8 cellular contexts compared by ENCODE assay signal in the genomic region with DNA sequence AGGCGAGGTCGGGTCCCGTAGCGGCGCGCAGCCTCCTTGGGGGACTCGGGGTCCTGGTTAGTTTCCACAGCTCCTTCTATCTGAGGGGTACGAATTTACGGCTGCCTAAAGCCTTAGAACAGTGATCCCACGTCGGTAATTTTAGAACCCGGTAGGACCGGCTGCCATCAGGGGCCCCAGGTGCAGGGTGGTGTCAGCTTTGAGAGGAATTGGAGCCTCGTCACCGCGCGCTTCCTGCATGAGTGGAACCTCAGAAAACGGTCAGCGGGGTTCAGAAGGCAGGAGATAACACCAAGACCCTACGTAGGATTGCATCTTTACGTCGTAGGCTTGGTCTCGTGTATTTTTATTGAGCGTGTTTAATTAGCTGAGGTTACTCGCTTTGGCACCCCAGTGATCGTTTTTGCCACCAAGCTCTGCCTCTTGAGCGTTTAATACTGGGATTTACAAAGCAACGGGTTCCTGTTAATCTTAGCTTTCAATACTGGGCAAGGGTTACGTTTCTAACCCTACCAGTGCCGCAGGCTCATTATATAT. TPM values are rescaled to one million over a fixed set of nuclear protein-coding genes. Genes with fewer than 3 reads are reported as not detected.
A peak's percentile ranks its signal among the peaks of the same experiment; 100 is the strongest.
DNase-seq lines count a peak whose midpoint lies in the region; ATAC-seq and TF ChIP-seq lines count a peak whose summit lies in the region.

No MANE protein-coding gene starts in this region.

- peaks cover 3% of the 10 kb centered on the region; the same call in 1 of the 2 replicates for H3K9me1 ChIP-seq in IMR-90 (ENCODE audit: insufficient read depth, low read length)

- no peaks in the 10 kb centered on the region for H4K20me1 ChIP-seq in IMR-90 (ENCODE audit: insufficient read depth, low read length)

- H3K4ac ChIP-seq in IMR-90 (ENCODE audit: low read depth, low read length): peak overlapping the region; percentile 74

- peak overlapping the region; percentile 75 for H3K23ac ChIP-seq in IMR-90 (ENCODE audit: low read depth, low read length)

- H3K27ac ChIP-seq in IMR-90 (ENCODE audit: insufficient read depth, low read length) (peak overlapping the region; percentile 72), ectodermal cell (ENCODE audit: insufficient read depth, low read depth, low read length, poor library complexity, severe bottlenecking) (no peak overlapping the region), mucosa of rectum (ENCODE audit: low read depth in 2 of 2, low read length in 2 of 2) (peak overlapping the region; percentile 78 to 90), stomach smooth muscle (ENCODE audit: low read length) (no peak overlapping the region)

- intact Hi-C loops in IMR-90 (cut with micrococcal nuclease): loop anchor here (2.0 kb wide), 1 partner anchor 112 kb away; no protein-coding TSS in a partner anchor

- DNase-seq in IMR-90: peak; percentile 57
- DNase-seq in GM13977 (ENCODE audit: low spot score): no peak

- in situ Hi-C loops in IMR-90 (cut with MboI; ENCODE audit: low sequenced_read_pairs): loop anchor here (25.0 kb wide), 2 partner anchors 496 to 829 kb away; a partner anchor contains a TSS
- in situ Hi-C loops in GM13977 (cut with MboI; ENCODE audit: low pct_unique_long_range_greater_than_20kb, low sequenced_read_pairs, unreplicated experiment): loop anchor here (10.0 kb wide), 1 partner anchor 174 kb away; no protein-coding TSS in a partner anchor

- peak overlapping the region; percentile 59 for H3K56ac ChIP-seq in IMR-90 (ENCODE audit: extremely low read depth, insufficient read depth, low read length)

- dilution Hi-C loops in IMR-90 (cut with HindIII; ENCODE audit: low sequenced_read_pairs, unreplicated experiment): no loop called here

- no peak for TF ChIP-seq RAD21 in IMR-90 (IDR thresholded peaks at IDR 0.05; ENCODE audit: low read length)

- peak overlapping the region; percentile 21; the same call in 1 of the 3 replicates for H2BK15ac ChIP-seq in IMR-90 (ENCODE audit: low read depth, low read length)

- no peaks in the 10 kb centered on the region for H3K27me3 ChIP-seq in IMR-90 (ENCODE audit: control insufficient read depth, insufficient read depth, low read length)
- H3K27me3 ChIP-seq in ectodermal cell (ENCODE audit: control insufficient read depth, insufficient read depth, low read length, poor library complexity, severe bottlenecking): peaks cover 4% of the 10 kb centered on the region
- H3K27me3 ChIP-seq in mucosa of rectum (ENCODE audit: control insufficient read depth in 2 of 2, insufficient read depth in 2 of 2, low read length in 2 of 2): no peaks in the 10 kb centered on the region
- H3K27me3 ChIP-seq in stomach smooth muscle (ENCODE audit: control insufficient read depth in 1 of 2, insufficient read depth in 2 of 2, low read length in 2 of 2): no peaks in the 10 kb centered on the region

- H3K9me3 ChIP-seq in IMR-90 (ENCODE audit: control insufficient read depth, insufficient read depth, low read length) (no peaks in the 10 kb centered on the region), ectodermal cell (ENCODE audit: control insufficient read depth, low read length) (no peaks in the 10 kb centered on the region), mucosa of rectum (ENCODE audit: control insufficient read depth in 2 of 2, low read length in 2 of 2) (no peaks in the 10 kb centered on the region), stomach smooth muscle (ENCODE audit: control insufficient read depth in 2 of 2, low read length in 2 of 2) (peaks cover 0 to 6% of the 10 kb centered on the region in 2 donors)

- peak overlapping the region; percentile 89 for H2AK9ac ChIP-seq in IMR-90 (replicated peaks; ENCODE audit: low read depth, low read length, poor library complexity)

- peak overlapping the region; percentile 70 for H2BK120ac ChIP-seq in IMR-90 (ENCODE audit: low read depth, low read length)

- H3K18ac ChIP-seq in IMR-90 (ENCODE audit: low read depth, low read length): peak overlapping the region; percentile 47; the same call in 1 of the 2 replicates

- H4K8ac ChIP-seq in IMR-90 (ENCODE audit: low read depth in 2 of 2, low read length in 2 of 2): peak overlapping the region; percentile 82 to 94

- TF ChIP-seq CTCF in IMR-90 (conservative IDR thresholded peaks at IDR 0.05; ENCODE audit: low read depth, low read length): no peak
- no peak for TF ChIP-seq CTCF in WI38 (IDR thresholded peaks at IDR 0.05; ENCODE audit: low read depth, low read length)
- TF ChIP-seq CTCF in GM13977 (IDR thresholded peaks at IDR 0.05; ENCODE audit: extremely low read depth, insufficient read depth, missing control alignments): no peak

- H3K4me1 ChIP-seq in IMR-90 (ENCODE audit: control insufficient read depth, insufficient read depth, low read length) (peaks cover 2% of the 10 kb centered on the region; the same call in 1 of the 2 replicates), ectodermal cell (ENCODE audit: control insufficient read depth, insufficient read depth, low read length) (peaks cover 6% of the 10 kb centered on the region), mucosa of rectum (ENCODE audit: control insufficient read depth in 2 of 2, insufficient read depth in 2 of 2, low read length in 2 of 2) (peaks cover 7 to 11% of the 10 kb centered on the region in 2 donors), stomach smooth muscle (ENCODE audit: control insufficient read depth, insufficient read depth, low read length) (peaks cover 16% of the 10 kb centered on the region)

- no peak overlapping the region for H2AK5ac ChIP-seq in IMR-90 (ENCODE audit: low read depth, low read length)

- H3K36me3 ChIP-seq in IMR-90 (ENCODE audit: control insufficient read depth, insufficient read depth, low read length) (no peaks in the 10 kb centered on the region), ectodermal cell (ENCODE audit: control insufficient read depth, insufficient read depth, low read length) (no peaks in the 10 kb centered on the region), mucosa of rectum (ENCODE audit: control insufficient read depth in 2 of 2, insufficient read depth in 2 of 2, low read length in 2 of 2) (no peaks in the 10 kb centered on the region), stomach smooth muscle (ENCODE audit: control insufficient read depth in 2 of 2, insufficient read depth in 2 of 2, low read length in 2 of 2) (no peaks in the 10 kb centered on the region)

- POLR2A ChIA-PET in IMR-90 (lab: Charles Lee; ENCODE audit: unreplicated experiment): no interaction called here

- peak overlapping the region; percentile 40; the same call in 1 of the 2 replicates for H2BK20ac ChIP-seq in IMR-90 (ENCODE audit: low read depth, low read length)

- peak overlapping the region; percentile 85 for H3K4me3 ChIP-seq in IMR-90 (ENCODE audit: insufficient read depth, low read depth, low read length)
- peak overlapping the region; percentile 88 for H3K4me3 ChIP-seq in WI38 (ENCODE audit: low read depth, low read length)
- peak overlapping the region; percentile 68 for H3K4me3 ChIP-seq in ectodermal cell (ENCODE audit: insufficient read depth, low read depth, low read length)
- peak overlapping the region; percentile 88 to 97 for H3K4me3 ChIP-seq in mucosa of rectum (ENCODE audit: low read length in 2 of 2)
- H3K4me3 ChIP-seq in stomach smooth muscle (ENCODE audit: low read length in 2 of 2): peak overlapping the region; percentile 84 to 85

- H3K9ac ChIP-seq in IMR-90 (ENCODE audit: low read depth, low read length): peak overlapping the region; percentile 67
- H3K9ac ChIP-seq in mucosa of rectum (ENCODE audit: low read depth in 1 of 2, low read length in 2 of 2): peak overlapping the region; percentile 93 to 94
- peak overlapping the region; percentile 62 to 69 for H3K9ac ChIP-seq in stomach smooth muscle (ENCODE audit: low read length in 2 of 2)

- BruUV-seq in IMR-90 (replicated peaks; lab: Mats Ljungman, UMichigan): no TSS peak

- ATAC-seq in GM21576 (IDR thresholded peaks at IDR 0.05; ENCODE audit: unreplicated experiment): peak; percentile 55
- peak; percentile 48 for ATAC-seq in IMR-90 (ENCODE audit: low read depth)

- WGBS in IMR-90 (ENCODE audit: extremely low coverage in 2 of 2, insufficient read length in 1 of 2), 2 experiments: 0% methylated on average over 1 of the region's 30 CpGs; no CpG with 5 or more reads in 1 of the 2 experiments
- WGBS in ectodermal cell, 2 experiments: 8 to 11% methylated on average over 30 of the region's 30 CpGs

- H4K91ac ChIP-seq in IMR-90 (ENCODE audit: insufficient read depth, low read depth, low read length): peak overlapping the region; percentile 66

- H4K5ac ChIP-seq in IMR-90 (ENCODE audit: low read depth, low read length): peak overlapping the region; percentile 78

- peak overlapping the region; percentile 97 for H3K4me2 ChIP-seq in IMR-90 (ENCODE audit: low read depth, low read length)

- peaks cover 7 to 19% of the 10 kb centered on the region in 2 experiments for H3K79me1 ChIP-seq in IMR-90 (ENCODE audit: low read depth in 1 of 2, low read length in 2 of 2)

- H2AFZ ChIP-seq in IMR-90 (replicated peaks; ENCODE audit: low read length, poor library complexity): peak overlapping the region; percentile 90

- H2BK5ac ChIP-seq in IMR-90 (ENCODE audit: low read depth, low read length, poor library complexity, severe bottlenecking): peak overlapping the region; percentile 59

- CTCF ChIA-PET in IMR-90 (lab: Yijun Ruan, JAX): interaction anchor here (1.0 kb wide), 1 partner anchor 123 kb away, joined by 3 read pairs; no protein-coding TSS in a partner anchor

- peak overlapping the region; percentile 64 for H3K14ac ChIP-seq in IMR-90 (replicated peaks; ENCODE audit: low read depth, low read length)

- peak; percentile 13 for TF ChIP-seq POLR2A in GM10847 (IDR thresholded peaks at IDR 0.05; ENCODE audit: extremely low read depth, insufficient read length)
- no peak for TF ChIP-seq POLR2A in IMR-90 (IDR thresholded peaks at IDR 0.05; ENCODE audit: low read depth, low read length)

TF ChIP-seq in IMR-90, 13 proteins besides CTCF, POLR2A, EP300 and RAD21 (continues in another document):
- TF ChIP-seq FOS (IDR thresholded peaks at IDR 0.05; ENCODE audit: low read depth, low read length): no peak
- TF ChIP-seq, protein P1, sequence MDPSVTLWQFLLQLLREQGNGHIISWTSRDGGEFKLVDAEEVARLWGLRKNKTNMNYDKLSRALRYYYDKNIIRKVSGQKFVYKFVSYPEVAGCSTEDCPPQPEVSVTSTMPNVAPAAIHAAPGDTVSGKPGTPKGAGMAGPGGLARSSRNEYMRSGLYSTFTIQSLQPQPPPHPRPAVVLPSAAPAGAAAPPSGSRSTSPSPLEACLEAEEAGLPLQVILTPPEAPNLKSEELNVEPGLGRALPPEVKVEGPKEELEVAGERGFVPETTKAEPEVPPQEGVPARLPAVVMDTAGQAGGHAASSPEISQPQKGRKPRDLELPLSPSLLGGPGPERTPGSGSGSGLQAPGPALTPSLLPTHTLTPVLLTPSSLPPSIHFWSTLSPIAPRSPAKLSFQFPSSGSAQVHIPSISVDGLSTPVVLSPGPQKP (IDR thresholded peaks at IDR 0.05; ENCODE audit: borderline replicate concordance, low read depth, low read length): no peak

RNA-seq across cellular contexts. Expression of a gene that starts 0.4 kb away (rescaled TPM):
- 0.36 and 0.56 TPM in 2 replicates for total RNA-seq in IMR-90 (2012; rRNA removed)
- polyA plus RNA-seq in IMR-90 (2012; rRNA removed): 0.56 and 0.63 TPM in 2 replicates
- 0.19 and 0.23 TPM in 2 replicates for polyA plus RNA-seq in IMR-90 (2012; cell fraction: cytosol; rRNA removed)
- 0.23 and 1.3 TPM in 2 replicates for polyA plus RNA-seq in IMR-90 (2012; cell fraction: nucleus; rRNA removed; ENCODE audit: low replicate concordance)
- polyA plus RNA-seq in ectodermal cell (2013, experiment 1 of 4): 3.0 TPM
- polyA plus RNA-seq in ectodermal cell (2013, experiment 2 of 4): 4.3 TPM
- polyA plus RNA-seq in ectodermal cell (2013, experiment 3 of 4): 2.7 TPM
- 4.4 TPM for polyA plus RNA-seq in ectodermal cell (2013, experiment 4 of 4)

Comparison
In these comparisons a context has a peak if more than half of its experiments do, and no peak if none do; other contexts are left out.
1. H3K27ac ChIP-seq: peak in IMR-90 (single experiment) and mucosa of rectum (2 of 2); none in ectodermal cell (single experiment) and stomach smooth muscle (single experiment).
2. Peak in every context shown above with its lines, with median percentiles within 50 percentile points of each other: H3K4me3 ChIP-seq and H3K9ac ChIP-seq.